In the genomic region with DNA sequence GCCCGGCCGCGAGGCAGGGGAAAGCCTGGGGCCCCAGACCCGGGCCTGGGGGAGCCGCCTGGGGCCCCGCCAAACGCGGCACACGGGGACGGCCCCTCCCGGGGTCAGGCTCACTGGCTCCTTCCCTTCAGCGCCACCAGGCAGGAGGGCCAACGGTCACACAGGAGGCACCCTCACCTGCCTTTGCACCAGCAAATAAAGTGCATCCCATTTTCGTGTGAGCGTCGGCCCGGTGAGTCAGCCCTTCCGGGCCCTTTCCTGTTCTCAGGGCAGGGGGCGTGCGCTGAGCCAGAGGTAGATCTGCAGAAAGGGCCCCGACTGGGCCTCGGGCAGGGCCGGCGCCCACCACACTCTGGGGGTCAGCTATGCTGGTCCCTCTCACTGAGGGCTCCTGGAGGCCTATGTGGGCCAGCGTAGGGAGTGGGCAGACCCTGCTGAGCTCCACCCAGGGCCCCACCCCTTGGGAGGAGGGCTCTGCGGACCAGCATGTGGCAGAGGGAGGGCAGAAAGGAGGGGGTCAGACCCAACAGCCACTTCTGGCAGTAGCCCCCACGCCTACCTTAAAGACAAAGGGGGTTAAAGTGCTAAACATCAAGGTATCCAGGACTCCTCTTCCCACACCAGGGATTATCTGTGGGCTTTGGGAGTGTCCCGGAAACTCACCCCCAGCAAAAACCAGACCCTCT, we compare ENCODE assay signal across 8 cellular contexts. TPM values are rescaled to one million over a fixed set of nuclear protein-coding genes. Genes with fewer than 3 reads are reported as not detected.
DNase-seq lines count a peak whose midpoint lies in the region; ATAC-seq lines count a peak whose summit lies in the region.

No MANE protein-coding gene starts in this region.

- ATAC-seq in HG02763 (IDR thresholded peaks at IDR 0.05; ENCODE audit: unreplicated experiment), result peak; percentile 13
- no peak for ATAC-seq in HG02678 (IDR thresholded peaks at IDR 0.05; ENCODE audit: unreplicated experiment)

- DNase-seq in DMS79 (lab: John Stamatoyannopoulos, UW) (peak; percentile 57), NCI-H345 treated with DMSO at 0.1 percent for 48 hours (lab: John Stamatoyannopoulos, UW; ENCODE audit: unreplicated experiment) (peak; percentile 93), lung microvascular endothelial cell (ENCODE audit: low read depth in 2 of 2) (peak; percentile 75 to 77)
- DNase-seq in activated CD4-positive, alpha-beta T cell treated with anti-CD3 and anti-CD28 coated beads, Interleukin-2, amount 50 U/mL, for 48 hours, result peak; percentile 74 to 80
- peak; percentile 63 for DNase-seq in effector CD4-positive, alpha-beta T cell
- peak; percentile 53 to 60 for DNase-seq in stimulated activated CD8-positive, alpha-beta memory T cell treated with anti-CD3 and anti-CD28 coated beads, Interleukin-15, amount 100 ng/mL, for 48 hours (ENCODE audit: low read depth in 2 of 2)

RNA-seq across cellular contexts. Expression of a gene that starts 0.9 kb away (rescaled TPM):
- total RNA-seq in lung microvascular endothelial cell, result 25.5 and 29.6 TPM in 2 replicates

RNA-seq across cellular contexts. Expression of a gene that starts 12.6 kb away (rescaled TPM):
- 6.1 and 7.1 TPM in 2 replicates for total RNA-seq in lung microvascular endothelial cell

RNA-seq across cellular contexts. Expression of a gene that starts 22.3 kb away (rescaled TPM):
- total RNA-seq in lung microvascular endothelial cell, result 3.1 and 3.2 TPM in 2 replicates

RNA-seq across cellular contexts. Expression of a gene that starts 23.8 kb away (rescaled TPM):
- total RNA-seq in lung microvascular endothelial cell, result 38.8 and 54.8 TPM in 2 replicates
